Comparison of ENCODE assay signal across 13 cellular contexts in the genomic region with DNA sequence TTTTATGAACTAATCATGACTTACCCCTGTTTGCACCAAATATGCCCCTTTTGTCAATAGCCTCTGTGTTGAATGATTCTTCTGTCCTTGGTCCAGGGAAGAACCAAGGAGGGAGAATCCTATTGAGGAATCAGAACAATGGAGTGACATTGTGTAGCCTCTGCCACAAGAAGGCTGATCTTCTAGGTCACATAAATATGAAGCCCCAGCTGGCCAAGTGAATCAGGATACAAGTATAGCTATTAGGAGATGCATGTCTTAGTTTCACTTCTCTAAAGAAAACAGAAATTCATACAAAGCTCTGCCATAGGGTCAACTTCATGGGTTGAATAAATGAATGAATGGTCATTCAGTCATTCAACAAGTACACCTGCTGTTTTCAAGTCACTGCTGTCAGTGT.
DNase-seq lines count a peak whose midpoint lies in the region; ATAC-seq and TF ChIP-seq lines count a peak whose summit lies in the region.
"Had no signal": no experiment of that assay in that cellular context is flagged by ENCODE, and none has a peak within 500 bp of the region (broad histone marks: within the 10 kb centered on the region; RNA-seq: fewer than 3 reads in every experiment).

No MANE protein-coding gene starts in this region.

- no peaks in the 10 kb centered on the region for H4K20me1 ChIP-seq in Karpas-422 (ENCODE audit: insufficient read depth, low read depth, low read length)

- DNase-seq in Karpas-422 (peak; percentile 40), RPMI8226 (peak; percentile 33), pons (ENCODE audit: low spot score) (peak; percentile 92), vagina (ENCODE audit: extremely low spot score in 2 of 2) (no peak), type B pancreatic cell (ENCODE audit: extremely low spot score, unreplicated experiment) (no peak), stomach (no peak)
- DNase-seq: DMS153, EL, HCEC 1CT, NCI-H1105, NCI-H187, SIG-M5 had no signal

- no peaks in the 10 kb centered on the region for H3K79me2 ChIP-seq in Karpas-422 (ENCODE audit: low read length)

- no peak overlapping the region for H3K9ac ChIP-seq in Karpas-422 (ENCODE audit: low read length)

- no peaks in the 10 kb centered on the region for H3K27me3 Mint-ChIP-seq in type B pancreatic cell

- H2AFZ ChIP-seq in Karpas-422 (ENCODE audit: low read length), result no peak overlapping the region

- H3K4me1 Mint-ChIP-seq in type B pancreatic cell (ENCODE audit: unreplicated experiment), result peaks cover 5% of the 10 kb centered on the region

- H3K27me3 ChIP-seq in Karpas-422 (ENCODE audit: low read length) (no peaks in the 10 kb centered on the region), vagina (no peaks in the 10 kb centered on the region), stomach (no peaks in the 10 kb centered on the region)

- no peaks in the 10 kb centered on the region for H3K9me2 ChIP-seq in Karpas-422 (replicated peaks; ENCODE audit: insufficient read depth, low read length)

- H3K4me1 ChIP-seq in Karpas-422 (ENCODE audit: low read length), result peaks cover 4% of the 10 kb centered on the region; the same call in 1 of the 2 replicates
- peaks cover 12% of the 10 kb centered on the region for H3K4me1 ChIP-seq in vagina
- H3K4me1 ChIP-seq in stomach, result peaks cover 0 to 22% (median 12%) of the 10 kb centered on the region in 4 donors

- no peak overlapping the region for H3K4me2 ChIP-seq in Karpas-422 (ENCODE audit: low read depth, low read length, poor library complexity, severe bottlenecking)

- no peaks in the 10 kb centered on the region for H3K36me3 ChIP-seq in Karpas-422 (ENCODE audit: insufficient read depth, low read length)
- H3K36me3 ChIP-seq in vagina, result no peaks in the 10 kb centered on the region
- no peaks in the 10 kb centered on the region for H3K36me3 ChIP-seq in stomach

- no peak overlapping the region for H3K27ac ChIP-seq in Karpas-422 (ENCODE audit: low read length)
- H3K27ac ChIP-seq in vagina, result peak overlapping the region; percentile 68
- no peak overlapping the region for H3K27ac ChIP-seq in stomach

- no peak for ATAC-seq in HG03095 (IDR thresholded peaks at IDR 0.05; ENCODE audit: unreplicated experiment)

- H3K4me3 ChIP-seq in Karpas-422 (ENCODE audit: low read length) (no peak overlapping the region), vagina (no peak overlapping the region), stomach (no peak overlapping the region)

- intact Hi-C loops in vagina (cut with DNase I) (no loop called here), stomach (cut with DNase I; ENCODE audit: low total_unique reads) (no loop called here)

- H3K9me3 ChIP-seq in Karpas-422 (ENCODE audit: low read length), result no peaks in the 10 kb centered on the region
- H3K9me3 ChIP-seq in vagina, result no peaks in the 10 kb centered on the region
- no peaks in the 10 kb centered on the region for H3K9me3 ChIP-seq in stomach

- H3K4me3 Mint-ChIP-seq in type B pancreatic cell, result no peak overlapping the region

- TF ChIP-seq EP300 in stomach (IDR thresholded peaks at IDR 0.05), result no peak

- TF ChIP-seq CTCF in vagina (IDR thresholded peaks at IDR 0.05) (no peak), type B pancreatic cell (conservative IDR thresholded peaks at IDR 0.05) (no peak), stomach (IDR thresholded peaks at IDR 0.05) (no peak)

- H3K36me3 Mint-ChIP-seq in type B pancreatic cell, result no peaks in the 10 kb centered on the region

- peaks cover 6% of the 10 kb centered on the region for H3K9me3 Mint-ChIP-seq in type B pancreatic cell

- no peak overlapping the region for H3K27ac Mint-ChIP-seq in type B pancreatic cell

- TF ChIP-seq POLR2A in vagina (IDR thresholded peaks at IDR 0.05) (no peak), stomach (IDR thresholded peaks at IDR 0.05) (no peak)

Comparison
In these comparisons a context has a peak if more than half of its experiments do, and no peak if none do; other contexts are left out.
1. DNase-seq: peak in Karpas-422 (single experiment), RPMI8226 (single experiment) and pons (single experiment); none in vagina (0 of 2), type B pancreatic cell (single experiment) and stomach (single experiment).